Comparison of ENCODE assay signal across 21 cellular contexts in genomic region chr5:124795829-124796228, GRCh38. TPM values are rescaled to one million over a fixed set of nuclear protein-coding genes. Genes with fewer than 3 reads are reported as not detected.
"Had no signal": no experiment of that assay in that cellular context is flagged by ENCODE, and none has a peak within 500 bp of the region (broad histone marks: within the 10 kb centered on the region; RNA-seq: fewer than 3 reads in every experiment).

No MANE protein-coding gene starts in this region.

- ATAC-seq: activated T-cell treated with anti-CD3 and anti-CD28 coated beads, Interleukin-2, amount 50 U/mL, for 72 hours; mucosa of descending colon; naive thymus-derived CD4-positive, alpha-beta T cell; pancreas had no signal

- H3K4me1 ChIP-seq: left ventricle myocardium inferior, tibial artery had no signal

- H3K27me3 ChIP-seq: brain microvascular endothelial cell, esophagus muscularis mucosa, pancreas, tibial artery had no signal

- H3K27me3 Mint-ChIP-seq: activated B cell treated with CpG ODN at 0.5 μM for 24 hours; activated CD4-positive, alpha-beta T cell treated with anti-CD3 and anti-CD28 coated beads, Interleukin-2, amount 10 ng/mL, durations not matched to agents 24 days and 14 days; activated naive CD8-positive, alpha-beta T cell treated with anti-CD3 and anti-CD28 coated beads, Interleukin-2, amount 10 ng/mL, durations not matched to agents 7 days and 5 days; memory B cell had no signal

- H3K4me3 Mint-ChIP-seq: activated B cell treated with CpG ODN at 0.5 μM for 24 hours; activated CD4-positive, alpha-beta T cell treated with anti-CD3 and anti-CD28 coated beads, Interleukin-2, amount 10 ng/mL, durations not matched to agents 24 days and 14 days; activated naive CD8-positive, alpha-beta T cell treated with anti-CD3 and anti-CD28 coated beads, Interleukin-2, amount 10 ng/mL, durations not matched to agents 7 days and 5 days; activated T-cell treated with anti-CD3 and anti-CD28 coated beads, Interleukin-2, amount 50 U/mL, for 72 hours; memory B cell; naive thymus-derived CD4-positive, alpha-beta T cell had no signal

- H3K27ac Mint-ChIP-seq: activated B cell treated with CpG ODN at 0.5 μM for 24 hours; activated CD4-positive, alpha-beta T cell treated with anti-CD3 and anti-CD28 coated beads, Interleukin-2, amount 10 ng/mL, durations not matched to agents 24 days and 14 days; activated naive CD8-positive, alpha-beta T cell treated with anti-CD3 and anti-CD28 coated beads, Interleukin-2, amount 10 ng/mL, durations not matched to agents 7 days and 5 days; activated T-cell treated with anti-CD3 and anti-CD28 coated beads, Interleukin-2, amount 50 U/mL, for 72 hours; memory B cell; naive thymus-derived CD4-positive, alpha-beta T cell had no signal

- H3K9me3 Mint-ChIP-seq: activated B cell treated with CpG ODN at 0.5 μM for 24 hours; activated CD4-positive, alpha-beta T cell treated with anti-CD3 and anti-CD28 coated beads, Interleukin-2, amount 10 ng/mL, durations not matched to agents 24 days and 14 days; activated naive CD8-positive, alpha-beta T cell treated with anti-CD3 and anti-CD28 coated beads, Interleukin-2, amount 10 ng/mL, durations not matched to agents 7 days and 5 days; activated T-cell treated with anti-CD3 and anti-CD28 coated beads, Interleukin-2, amount 50 U/mL, for 72 hours; memory B cell had no signal

- H3K36me3 Mint-ChIP-seq: activated naive CD8-positive, alpha-beta T cell treated with anti-CD3 and anti-CD28 coated beads, Interleukin-2, amount 10 ng/mL, durations not matched to agents 7 days and 5 days; memory B cell; naive thymus-derived CD4-positive, alpha-beta T cell had no signal

- FAIRE-seq: pancreas, urothelium cell line had no signal

- H3K9me3 ChIP-seq: esophagus muscularis mucosa, left ventricle myocardium inferior, mucosa of descending colon, pancreas, tibial artery had no signal

- H3K4me1 Mint-ChIP-seq: activated CD4-positive, alpha-beta T cell treated with anti-CD3 and anti-CD28 coated beads, Interleukin-2, amount 10 ng/mL, durations not matched to agents 24 days and 14 days; activated naive CD8-positive, alpha-beta T cell treated with anti-CD3 and anti-CD28 coated beads, Interleukin-2, amount 10 ng/mL, durations not matched to agents 7 days and 5 days; naive thymus-derived CD4-positive, alpha-beta T cell had no signal

- H3K27ac ChIP-seq: brain microvascular endothelial cell, esophagus muscularis mucosa, left ventricle myocardium inferior, pancreas, tibial artery had no signal

- H3K4me3 ChIP-seq: esophagus muscularis mucosa, left ventricle myocardium inferior, mucosa of descending colon, pancreas, tibial artery had no signal

- H3K36me3 ChIP-seq: brain microvascular endothelial cell, esophagus muscularis mucosa, left ventricle myocardium inferior, pancreas, tibial artery had no signal

- DNase-seq: activated B cell treated with CpG ODN at 0.5 μM for 24 hours; activated CD4-positive, alpha-beta T cell treated with anti-CD3 and anti-CD28 coated beads, Interleukin-2, amount 10 ng/mL, durations not matched to agents 24 days and 14 days; activated CD8-positive, alpha-beta memory T cell treated with anti-CD3 and anti-CD28 coated beads, Interleukin-2, amount 50 U/mL, for 48 hours; activated gamma-delta T cell treated with Interleukin-2 at 50 U/mL for 16 hours; activated naive CD8-positive, alpha-beta T cell treated with anti-CD3 and anti-CD28 coated beads, Interleukin-2, amount 10 ng/mL, durations not matched to agents 7 days and 5 days; activated T-cell treated with anti-CD3 and anti-CD28 coated beads, Interleukin-2, amount 50 U/mL, for 72 hours; anterior cingulate cortex; brain microvascular endothelial cell; cortex of kidney; effector CD4-positive, alpha-beta T cell; hypothalamus; left ventricle myocardium inferior; mucosa of descending colon; naive thymus-derived CD4-positive, alpha-beta T cell; pancreas; stimulated activated CD4-positive, alpha-beta T cell treated with anti-CD3 and anti-CD28 coated beads, Interleukin-2, amount 100 ng/mL, for 24 hours; stimulated activated naive CD4-positive, alpha-beta T cell; tibial artery had no signal

RNA-seq across cellular contexts. Expression of gene ZNF608, which starts 49.4 kb away (rescaled TPM):
- total RNA-seq: activated CD4-positive, alpha-beta T cell treated with anti-CD3 and anti-CD28 coated beads, Interleukin-2, amount 10 ng/mL, durations not matched to agents 24 days and 14 days; activated naive CD8-positive, alpha-beta T cell treated with anti-CD3 and anti-CD28 coated beads, Interleukin-2, amount 10 ng/mL, durations not matched to agents 7 days and 5 days had no signal
- polyA plus RNA-seq: naive thymus-derived CD4-positive, alpha-beta T cell had no signal
